Comparison of ENCODE assay signal across 1 cellular context in genomic region chr1:26752519-26752918, GRCh38.
TF ChIP-seq lines count a peak whose summit lies in the region.

No MANE protein-coding gene starts in this region.

TF ChIP-seq in endothelial cell of umbilical vein, 7 proteins besides CTCF, POLR2A, EP300 and RAD21 (continued from another document):
- no peak for TF ChIP-seq MYC (IDR thresholded peaks at IDR 0.05; ENCODE audit: low read depth, low read length)
- no peak for TF ChIP-seq FOS (IDR thresholded peaks at IDR 0.05; ENCODE audit: borderline replicate concordance, insufficient read depth, low read length)
